Comparison of ENCODE assay signal across 20 cellular contexts in the genomic region with DNA sequence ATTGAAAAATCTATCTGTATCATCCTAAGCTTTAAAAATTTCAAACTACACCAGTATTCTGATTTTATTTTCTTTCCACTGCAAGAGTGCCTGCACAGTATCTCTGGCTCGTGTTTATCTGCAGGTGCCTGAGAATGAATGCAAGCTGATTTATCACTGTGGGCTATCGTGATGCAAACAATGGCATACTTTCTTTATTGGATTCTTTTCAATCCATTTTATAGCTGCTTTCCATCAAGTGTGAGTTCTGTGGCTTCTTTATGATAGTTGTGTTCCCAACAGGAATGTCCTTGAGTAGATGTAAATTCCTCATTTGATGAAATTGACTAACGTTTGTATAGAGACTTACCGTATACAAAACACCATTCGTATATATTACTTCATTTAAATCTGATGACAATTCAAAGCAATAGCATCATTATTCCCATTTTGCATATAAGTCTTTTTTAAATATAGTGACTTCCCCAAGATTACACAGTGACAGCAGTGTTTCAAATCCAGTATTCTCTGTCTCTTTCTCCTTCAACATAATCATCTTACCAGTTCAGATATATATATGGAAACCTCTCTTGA.
"Had no signal": no experiment of that assay in that cellular context is flagged by ENCODE, and none has a peak within 500 bp of the region (broad histone marks: within the 10 kb centered on the region; RNA-seq: fewer than 3 reads in every experiment).

No MANE protein-coding gene starts in this region.

- DNase-seq: dermis blood vessel endothelial cell; effector memory CD4-positive, alpha-beta T cell; foreskin keratinocyte; heart left ventricle; kidney; left lung; mesenchymal stem cell; naive thymus-derived CD4-positive, alpha-beta T cell; nephron progenitor cell; nucleus accumbens; stimulated activated CD4-positive, alpha-beta T cell treated with anti-CD3 and anti-CD28 coated beads, Interleukin-12 subunit alpha, Interleukin-12 subunit beta, amount 100 ng/mL, for 4 hours; stimulated activated CD4-positive, alpha-beta T cell treated with anti-CD3 and anti-CD28 coated beads, Interleukin-1b, Interleukin-23, amount 100 ng/mL, for 48 hours; stimulated activated CD4-positive, alpha-beta T cell treated with anti-CD3 and anti-CD28 coated beads, Interleukin-4, amount 100 ng/mL, for 1 hour; stimulated activated CD8-positive, alpha-beta memory T cell treated with anti-CD3 and anti-CD28 coated beads, Interleukin-4, amount 100 ng/mL, for 48 hours; stimulated activated naive CD4-positive, alpha-beta T cell; stimulated activated naive CD8-positive, alpha-beta T cell treated with anti-CD3 and anti-CD28 coated beads, Interleukin-15, amount 100 ng/mL, for 72 hours; thyroid gland; trophoblast cell had no signal

- ATAC-seq: foreskin keratinocyte; gastroesophageal sphincter; heart left ventricle; naive thymus-derived CD4-positive, alpha-beta T cell; sciatic nerve; stimulated activated naive CD8-positive, alpha-beta T cell treated with anti-CD3 and anti-CD28 coated beads, Interleukin-15, amount 100 ng/mL, for 72 hours had no signal
